10 cellular contexts compared by ENCODE assay signal in genomic region chr18:58241877-58242276, GRCh38.
A peak's percentile ranks its signal among the peaks of the same experiment; 100 is the strongest.
DNase-seq lines count a peak whose midpoint lies in the region; ATAC-seq and TF ChIP-seq lines count a peak whose summit lies in the region.
"Had no signal": no experiment of that assay in that cellular context is flagged by ENCODE, and none has a peak within 500 bp of the region (broad histone marks: within the 10 kb centered on the region; RNA-seq: fewer than 3 reads in every experiment).

No MANE protein-coding gene starts in this region.

- intact Hi-C loops in stomach (cut with DNase I; ENCODE audit: low total_unique reads) = no loop called here

- H3K4me3 ChIP-seq in stomach = no peak overlapping the region
- H3K4me3 ChIP-seq: A549 had no signal

- TF ChIP-seq CTCF in stomach (IDR thresholded peaks at IDR 0.05) (no peak), GM13977 (IDR thresholded peaks at IDR 0.05; ENCODE audit: extremely low read depth, insufficient read depth, missing control alignments) (no peak)

- no peaks in the 10 kb centered on the region for H3K27me3 ChIP-seq in stomach

- WGBS in stomach, 5 donors = 27 to 59% (median 38%) methylated on average over 6 of the region's 6 CpGs

- TF ChIP-seq EP300 in stomach (IDR thresholded peaks at IDR 0.05) = no peak

- ATAC-seq in GM21528 (IDR thresholded peaks at IDR 0.05; ENCODE audit: low FRiP score, unreplicated experiment) = no peak
- ATAC-seq: stimulated activated effector memory CD8-positive, alpha-beta T cell treated with anti-CD3 and anti-CD28 coated beads, Interleukin-12 subunit alpha, Interleukin-12 subunit beta, amount 100 ng/mL, for 72 hours had no signal

- H3K27ac ChIP-seq in stomach = peak overlapping the region; percentile 5 to 47 (median 24)
- H3K27ac ChIP-seq: A549 had no signal

- no peaks in the 10 kb centered on the region for H3K9me3 ChIP-seq in stomach
- H3K9me3 ChIP-seq: A549 had no signal

- TF ChIP-seq POLR2A in stomach (IDR thresholded peaks at IDR 0.05) = no peak

- peak; percentile 15 for DNase-seq in NCI-H748 (lab: John Stamatoyannopoulos, UW; ENCODE audit: unreplicated experiment)
- no peak for DNase-seq in NCI-H748 treated with DMSO at 0.1 percent for 48 hours (lab: John Stamatoyannopoulos, UW)
- DNase-seq in NCI-H69 (lab: John Stamatoyannopoulos, UW) = peak; percentile 98
- DNase-seq in fibroblast of the conjunctiva (ENCODE audit: low read depth) = peak; percentile 87
- no peak for DNase-seq in stomach
- DNase-seq in NCI-H1048 (lab: John Stamatoyannopoulos, UW) = no peak
- DNase-seq in GM13977 (ENCODE audit: low spot score) = no peak

- peaks cover 7 to 34% (median 29%) of the 10 kb centered on the region in 4 donors for H3K4me1 ChIP-seq in stomach

- in situ Hi-C loops in GM13977 (cut with MboI; ENCODE audit: low pct_unique_long_range_greater_than_20kb, low sequenced_read_pairs, unreplicated experiment) = no loop called here

- peaks cover 0 to 7% (median 1%) of the 10 kb centered on the region in 4 donors for H3K36me3 ChIP-seq in stomach

Comparison
In these comparisons a context has a peak if more than half of its experiments do, and no peak if none do; other contexts are left out.
1. DNase-seq: peak in NCI-H748 (single experiment), NCI-H69 (single experiment) and fibroblast of the conjunctiva (single experiment); none in NCI-H748 treated with DMSO at 0.1 percent for 48 hours (single experiment), stomach (single experiment), NCI-H1048 (single experiment) and GM13977 (single experiment).